8 cellular contexts compared by ENCODE assay signal in the genomic region with DNA sequence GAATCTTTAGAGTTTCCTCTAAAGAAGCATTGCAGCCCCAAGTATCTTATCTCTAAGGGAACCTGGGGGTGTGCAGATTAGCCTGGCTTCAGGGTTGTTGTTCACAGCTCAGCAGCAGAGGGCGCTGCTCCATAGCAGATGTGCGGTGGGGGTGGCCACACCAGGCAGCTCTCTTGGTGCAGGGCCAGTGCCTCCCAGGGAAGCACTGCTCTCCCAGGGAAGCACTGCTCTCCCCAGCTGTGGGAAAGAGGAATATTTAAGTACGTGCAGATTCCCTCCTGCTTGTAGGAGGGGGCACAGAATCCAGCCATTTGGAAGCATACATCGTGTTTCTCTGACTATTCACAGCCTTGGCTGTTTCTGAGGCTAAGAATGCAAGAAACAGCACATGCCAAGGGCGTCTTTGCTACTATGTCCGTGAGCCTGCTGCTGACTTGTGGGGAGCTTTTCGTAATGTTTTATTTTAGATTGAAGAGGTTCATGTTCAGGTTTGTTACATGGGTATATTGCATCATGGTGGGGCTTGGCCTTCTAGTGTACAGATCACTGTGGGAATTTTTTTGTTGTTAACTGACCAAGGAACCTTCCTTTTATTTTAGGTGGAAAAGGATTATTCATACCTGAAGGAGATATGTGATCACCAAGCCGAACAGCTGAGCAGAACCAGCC.
DNase-seq lines count a peak whose midpoint lies in the region; ATAC-seq and TF ChIP-seq lines count a peak whose summit lies in the region.

No MANE protein-coding gene starts in this region.

- H3K27ac ChIP-seq in RWPE2 (ENCODE audit: poor library complexity, severe bottlenecking) (no peak overlapping the region), neutrophil (no peak overlapping the region)

- H3K36me3 ChIP-seq in RWPE2 (ENCODE audit: low read depth): peaks cover 42% of the 10 kb centered on the region
- peaks cover 20% of the 10 kb centered on the region for H3K36me3 ChIP-seq in neutrophil

- H3K4me3 Mint-ChIP-seq in activated T-helper 17 cell treated with anti-CD3 and anti-CD28 coated beads, Interleukin-2, amount 50 U/mL, for 72 hours: no peak overlapping the region

- DNase-seq in GM13977 (ENCODE audit: low spot score) (peak; percentile 64), Kasumi-1 (lab: John Stamatoyannopoulos, UW) (peak; percentile 43 to 52), RWPE2 (ENCODE audit: low spot score) (no peak), fibroblast of villous mesenchyme (ENCODE audit: low read depth) (peak; percentile 86), stromal cell of bone marrow (ENCODE audit: low read depth) (peak; percentile 63)

- in situ Hi-C loops in GM13977 (cut with MboI; ENCODE audit: low pct_unique_long_range_greater_than_20kb, low sequenced_read_pairs, unreplicated experiment): no loop called here

- H3K4me1 ChIP-seq in RWPE2 (ENCODE audit: insufficient read depth, poor library complexity, severe bottlenecking): peaks cover 19% of the 10 kb centered on the region
- no peaks in the 10 kb centered on the region for H3K4me1 ChIP-seq in neutrophil (ENCODE audit: control insufficient read depth in 1 of 2, insufficient read depth in 1 of 2, low read depth in 1 of 2, low read length in 1 of 2)

- no peaks in the 10 kb centered on the region for H3K27me3 ChIP-seq in RWPE2 (ENCODE audit: insufficient read depth, poor library complexity, severe bottlenecking)
- no peaks in the 10 kb centered on the region for H3K27me3 ChIP-seq in neutrophil

- no peak overlapping the region for H3K4me3 ChIP-seq in RWPE2 (ENCODE audit: severe bottlenecking)
- H3K4me3 ChIP-seq in fibroblast of villous mesenchyme (ENCODE audit: low read depth, low read length): no peak overlapping the region
- no peak overlapping the region for H3K4me3 ChIP-seq in neutrophil (ENCODE audit: low read depth in 1 of 2, low read length in 1 of 2)

- no peaks in the 10 kb centered on the region for H3K9me3 ChIP-seq in RWPE2 (ENCODE audit: severe bottlenecking)
- H3K9me3 ChIP-seq in neutrophil: no peaks in the 10 kb centered on the region

- no peaks in the 10 kb centered on the region for H3K9me3 Mint-ChIP-seq in activated T-helper 17 cell treated with anti-CD3 and anti-CD28 coated beads, Interleukin-2, amount 50 U/mL, for 72 hours

- H3K27ac Mint-ChIP-seq in activated T-helper 17 cell treated with anti-CD3 and anti-CD28 coated beads, Interleukin-2, amount 50 U/mL, for 72 hours: no peak overlapping the region

- peak; percentile 91 for TF ChIP-seq CTCF in GM13977 (IDR thresholded peaks at IDR 0.05; ENCODE audit: extremely low read depth, insufficient read depth, missing control alignments)
- TF ChIP-seq CTCF in RWPE2 (IDR thresholded peaks at IDR 0.05; ENCODE audit: poor library complexity, severe bottlenecking): peak; percentile 83
- TF ChIP-seq CTCF in fibroblast of villous mesenchyme (IDR thresholded peaks at IDR 0.05; ENCODE audit: insufficient read depth, low read depth, low read length): peak; percentile 89
- TF ChIP-seq CTCF in neutrophil (IDR thresholded peaks at IDR 0.05): peak; percentile 37

- H3K27me3 Mint-ChIP-seq in activated T-helper 17 cell treated with anti-CD3 and anti-CD28 coated beads, Interleukin-2, amount 50 U/mL, for 72 hours: no peaks in the 10 kb centered on the region

- ATAC-seq in RWPE2 (ENCODE audit: low read depth) (peak; percentile 80), HG02970 (IDR thresholded peaks at IDR 0.05; ENCODE audit: low FRiP score, unreplicated experiment) (no peak)
- peak; percentile 94 for ATAC-seq in activated T-helper 17 cell treated with anti-CD3 and anti-CD28 coated beads, Interleukin-2, amount 50 U/mL, for 72 hours (replicated peaks)

- no peaks in the 10 kb centered on the region for H3K36me3 Mint-ChIP-seq in activated T-helper 17 cell treated with anti-CD3 and anti-CD28 coated beads, Interleukin-2, amount 50 U/mL, for 72 hours (ENCODE audit: low read depth)

- H3K4me1 Mint-ChIP-seq in activated T-helper 17 cell treated with anti-CD3 and anti-CD28 coated beads, Interleukin-2, amount 50 U/mL, for 72 hours: no peaks in the 10 kb centered on the region

Comparison
In these comparisons a context has a peak if more than half of its experiments do, and no peak if none do; other contexts are left out.
1. CTCF ChIP-seq: peak in every context shown above with its lines; median percentile 91 in GM13977; 89 in fibroblast of villous mesenchyme; 83 in RWPE2; 37 in neutrophil.